10 cellular contexts compared by ENCODE assay signal in the genomic region with DNA sequence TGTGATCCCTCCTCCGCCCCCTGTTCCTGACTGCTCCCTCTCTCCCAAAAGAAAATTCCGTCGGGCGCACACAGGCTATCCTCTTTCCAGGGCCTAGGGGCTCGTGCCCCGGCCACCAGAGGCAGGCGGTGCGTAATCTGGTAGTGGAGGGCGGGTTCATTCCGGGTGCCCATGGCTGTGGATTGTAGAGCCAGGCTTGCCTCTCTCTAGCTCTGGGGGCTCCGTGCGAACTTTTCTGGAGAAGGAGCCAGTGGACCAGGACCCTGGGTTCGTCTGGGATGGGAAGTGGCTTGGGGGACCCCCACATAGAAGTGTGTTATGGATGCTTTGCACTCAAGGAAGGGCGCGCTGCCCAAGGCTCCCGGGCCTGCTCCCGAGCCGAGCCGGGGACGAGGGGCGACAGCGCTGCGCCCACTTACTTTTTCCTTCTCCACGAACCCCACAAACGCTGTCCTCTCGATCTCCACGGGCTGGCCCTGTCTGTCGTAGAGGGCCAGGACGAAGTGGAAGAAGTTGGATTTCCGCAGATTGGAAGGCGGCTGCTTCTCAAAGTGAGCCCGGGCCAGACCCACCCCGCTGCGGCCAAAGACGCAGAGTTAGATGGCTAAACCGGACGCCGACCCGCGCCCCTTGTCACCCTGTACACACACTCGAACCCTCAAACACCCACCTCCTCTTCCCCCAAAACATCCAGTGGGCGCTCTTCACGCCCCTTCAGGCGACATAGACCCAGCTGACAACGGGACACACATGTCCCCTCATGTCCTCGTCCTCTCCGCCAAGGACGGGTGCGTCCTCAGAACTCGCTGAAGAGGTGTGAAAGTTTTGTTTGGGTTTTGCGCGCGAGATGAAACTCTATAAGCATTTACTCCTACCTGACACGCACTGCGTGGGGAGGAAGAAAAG. TPM values are rescaled to one million over a fixed set of nuclear protein-coding genes. Genes with fewer than 3 reads are reported as not detected.
DNase-seq lines count a peak whose midpoint lies in the region; ATAC-seq and TF ChIP-seq lines count a peak whose summit lies in the region.
"Had no signal": no experiment of that assay in that cellular context is flagged by ENCODE, and none has a peak within 500 bp of the region (broad histone marks: within the 10 kb centered on the region; RNA-seq: fewer than 3 reads in every experiment).

No MANE protein-coding gene starts in this region.

- no peak overlapping the region for H3K4ac ChIP-seq in H9 (ENCODE audit: low read depth, low read length)

- peaks cover 100% of the 10 kb centered on the region for H3K27me3 Mint-ChIP-seq in H9 (ENCODE audit: low read depth)
- H3K27me3 Mint-ChIP-seq in neural crest cell (ENCODE audit: low read depth), result peaks cover 87% of the 10 kb centered on the region

- no peak overlapping the region for H4K91ac ChIP-seq in H9 (ENCODE audit: insufficient read length, low read depth, low read length)

- intact Hi-C loops in dorsolateral prefrontal cortex (cut with DNase I), result no loop called here

- ATAC-seq in GM18517 (IDR thresholded peaks at IDR 0.05; ENCODE audit: unreplicated experiment), result no peak

- H3K9me3 Mint-ChIP-seq in H9, result peaks cover 0 to 8% of the 10 kb centered on the region in 2 experiments; a peak in 2 of 5 replicates
- no peaks in the 10 kb centered on the region for H3K9me3 Mint-ChIP-seq in neural crest cell

- no peak overlapping the region for H4K5ac ChIP-seq in H9 (ENCODE audit: insufficient read length, low read depth, low read length)

- H3K27me3 ChIP-seq in H9 (ENCODE audit: insufficient read depth, low read length), result peaks cover 55% of the 10 kb centered on the region
- peaks cover 0 to 93% (median 64%) of the 10 kb centered on the region in 45 donors for H3K27me3 ChIP-seq in dorsolateral prefrontal cortex

- no peak overlapping the region for H2BK5ac ChIP-seq in H9 (ENCODE audit: insufficient read length, low read length)

- no peaks in the 10 kb centered on the region for H3K79me2 ChIP-seq in H9 (ENCODE audit: insufficient read depth, low read length)

- H3K4me1 ChIP-seq in H9 (ENCODE audit: insufficient read depth, low read length), result no peaks in the 10 kb centered on the region; the same call in 1 of the 2 replicates

- H2BK20ac ChIP-seq in H9 (ENCODE audit: low read depth, low read length, poor library complexity, severe bottlenecking), result no peak overlapping the region

- no peak overlapping the region for H3T11ph ChIP-seq in H9 (ENCODE audit: low read length)

- H2AK5ac ChIP-seq in H9 (ENCODE audit: insufficient read length, low read length), result no peak overlapping the region

- H3K79me1 ChIP-seq in H9 (ENCODE audit: insufficient read depth, low read depth, low read length, poor library complexity, severe bottlenecking), result no peaks in the 10 kb centered on the region

- no peak overlapping the region for H3K14ac ChIP-seq in H9 (ENCODE audit: insufficient read depth, low read length)

- H3K9ac ChIP-seq in H9 (ENCODE audit: extremely low read depth, insufficient read length, low read length), result no peak overlapping the region

- POLR2A ChIA-PET in AG04449 (lab: Yijun Ruan, JAX), result no interaction called here

- no peaks in the 10 kb centered on the region for H3K9me3 ChIP-seq in H9 (ENCODE audit: control insufficient read depth, low read depth, low read length)

- no peak overlapping the region for H3K23ac ChIP-seq in H9 (ENCODE audit: insufficient read length, low read depth, low read length)

- H3K27ac ChIP-seq in H9 (ENCODE audit: insufficient read length, low read depth, low read length) (no peak overlapping the region), dorsolateral prefrontal cortex (peak overlapping the region in 44 of 59 donors; percentile 11 to 88 (median 71))

- H3K23me2 ChIP-seq in H9 (ENCODE audit: insufficient read length, low read depth, low read length, poor library complexity, severe bottlenecking), result peaks cover 6% of the 10 kb centered on the region

- no CpG with 5 or more reads among the region's 55 CpGs for WGBS in H9 (ENCODE audit: extremely low coverage, insufficient read length, low lambda C conversion rate)

- no peak for TF ChIP-seq CTCF in AG04449 (IDR thresholded peaks at IDR 0.05; ENCODE audit: insufficient read depth, low read length, missing control alignments)
- TF ChIP-seq CTCF in H9 (conservative IDR thresholded peaks at IDR 0.05), result no peak
- TF ChIP-seq CTCF in dorsolateral prefrontal cortex (IDR thresholded peaks at IDR 0.05 in 54 of 56, conservative IDR thresholded peaks at IDR 0.05 in 2 of 56; ENCODE audit: low read depth in 1 of 56, partially characterized antibody in 56 of 56), result no peak
- TF ChIP-seq CTCF in neural crest cell (conservative IDR thresholded peaks at IDR 0.05), result no peak

- H2BK12ac ChIP-seq in H9 (ENCODE audit: insufficient read length, low read depth, low read length), result no peak overlapping the region

- no peaks in the 10 kb centered on the region for H4K20me1 ChIP-seq in H9 (ENCODE audit: control insufficient read depth, insufficient read depth, insufficient read length)

- no peak overlapping the region for H2BK15ac ChIP-seq in H9 (ENCODE audit: low read depth, low read length)

- no peak overlapping the region for H2BK120ac ChIP-seq in H9 (ENCODE audit: low read depth, low read length, poor library complexity, severe bottlenecking)

- CTCF ChIA-PET in AG04449 (lab: Yijun Ruan, JAX), result interaction anchor here (1.2 to 2.6 kb wide), 2 partner anchors 39 to 401 kb away, joined by 3 to 17 read pairs; no protein-coding TSS in a partner anchor

- H4K8ac ChIP-seq in H9 (replicated peaks; ENCODE audit: insufficient read length, low read depth, low read length), result no peak overlapping the region

- H3K4me3 ChIP-seq in AG04449 (ENCODE audit: low read depth, low read length) (peak overlapping the region; percentile 83), dorsolateral prefrontal cortex (peak overlapping the region in 53 of 59 donors; percentile 8 to 76 (median 57))

- H3K4me2 ChIP-seq in H9 (ENCODE audit: insufficient read depth, insufficient read length, low read length), result peak overlapping the region; percentile 15

- H3K36me3 Mint-ChIP-seq in H9 (ENCODE audit: insufficient read depth in 1 of 3, low read depth in 3 of 3) (no peaks in the 10 kb centered on the region; a peak in 1 of 7 replicates), neural crest cell (ENCODE audit: low read depth) (no peaks in the 10 kb centered on the region)

- H3K4me3 Mint-ChIP-seq in H9 (peak overlapping the region in 1 of 2 experiments; percentile 76; a peak in 3 of 5 replicates), neural crest cell (peak overlapping the region; percentile 95)

- no peak overlapping the region for H3K56ac ChIP-seq in H9 (ENCODE audit: insufficient read length, low read depth, low read length)

- DNase-seq in AG04449 (ENCODE audit: low read depth, low spot score) (no peak), H9 (peak; percentile 33), dorsolateral prefrontal cortex (peak in 1 of 10 donors; percentile 10), neural crest cell (ENCODE audit: low read depth, low spot score) (no peak), UCSD-AML1 (lab: John Stamatoyannopoulos, UW; ENCODE audit: unreplicated experiment) (no peak), A172 (ENCODE audit: low spot score) (no peak), NCI-H446 treated with DMSO at 0.1 percent for 48 hours (lab: John Stamatoyannopoulos, UW) (no peak)
- DNase-seq: DMS153, NCI-H1092 had no signal

- H2AFZ ChIP-seq in H9 (ENCODE audit: low read length), result no peak overlapping the region

- H3K18ac ChIP-seq in H9 (ENCODE audit: insufficient read length, low read depth, low read length), result no peak overlapping the region

- H3K4me1 Mint-ChIP-seq in H9 (peaks cover 38 to 63% of the 10 kb centered on the region in 2 experiments), neural crest cell (peaks cover 55% of the 10 kb centered on the region)

- H3K27ac Mint-ChIP-seq in H9 (no peak overlapping the region), neural crest cell (ENCODE audit: unreplicated experiment) (no peak overlapping the region)

RNA-seq across cellular contexts. Expression of gene EBF1, which starts 2.9 kb away (rescaled TPM):
- not detected in 2 replicates for total RNA-seq in H9 (2021)
- total RNA-seq in dorsolateral prefrontal cortex, result 10 to 100 TPM in 11 of 120 experiments, 1 to 10 TPM in 109; 2.0 to 17.9 (median 5.2) TPM
- 12.6 and 14.8 TPM in 2 replicates for total RNA-seq in neural crest cell
- total RNA-seq in A172 (2014; rRNA removed; shearing (Covaris generic)), result 1.6 and 2.1 TPM in 2 replicates
